2 cellular contexts compared by ENCODE assay signal in the genomic region with DNA sequence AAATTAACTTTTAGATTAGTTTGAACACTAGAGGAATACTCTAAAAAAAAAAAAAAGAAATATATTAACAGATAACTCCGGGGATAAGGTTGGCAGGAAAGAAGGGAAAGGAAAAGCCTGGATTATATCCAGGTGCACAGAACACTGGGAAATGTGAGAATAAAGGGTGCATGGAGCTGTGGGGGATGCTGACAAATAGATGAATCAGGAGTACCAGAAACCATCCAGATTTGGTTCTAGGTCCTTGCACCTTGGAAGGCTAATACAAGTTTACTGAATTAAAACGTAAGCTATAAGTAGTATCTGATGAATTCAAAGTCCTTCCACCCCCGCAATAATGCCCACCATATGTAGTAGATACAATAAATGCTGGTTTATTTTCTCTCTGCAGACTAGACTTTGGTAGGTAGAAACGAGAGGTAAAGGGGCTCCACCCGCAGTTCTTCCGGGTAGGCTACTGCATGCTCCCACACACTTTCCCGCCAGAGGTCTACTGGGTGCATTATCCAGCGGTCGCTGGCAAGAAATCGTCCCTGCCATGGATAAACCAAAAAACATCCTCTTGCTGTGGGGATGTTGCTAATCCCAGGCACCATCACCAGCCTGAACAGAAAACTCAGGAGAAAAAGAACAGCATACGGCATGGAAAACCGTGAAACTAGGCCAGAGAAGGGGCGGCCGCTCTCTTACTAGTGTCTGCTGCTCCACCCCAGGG.
TF ChIP-seq lines count a peak whose summit lies in the region.

No MANE protein-coding gene starts in this region.

TF ChIP-seq in GM23338, 12 proteins besides CTCF, POLR2A, EP300 and RAD21:
- TF ChIP-seq, protein P1, sequence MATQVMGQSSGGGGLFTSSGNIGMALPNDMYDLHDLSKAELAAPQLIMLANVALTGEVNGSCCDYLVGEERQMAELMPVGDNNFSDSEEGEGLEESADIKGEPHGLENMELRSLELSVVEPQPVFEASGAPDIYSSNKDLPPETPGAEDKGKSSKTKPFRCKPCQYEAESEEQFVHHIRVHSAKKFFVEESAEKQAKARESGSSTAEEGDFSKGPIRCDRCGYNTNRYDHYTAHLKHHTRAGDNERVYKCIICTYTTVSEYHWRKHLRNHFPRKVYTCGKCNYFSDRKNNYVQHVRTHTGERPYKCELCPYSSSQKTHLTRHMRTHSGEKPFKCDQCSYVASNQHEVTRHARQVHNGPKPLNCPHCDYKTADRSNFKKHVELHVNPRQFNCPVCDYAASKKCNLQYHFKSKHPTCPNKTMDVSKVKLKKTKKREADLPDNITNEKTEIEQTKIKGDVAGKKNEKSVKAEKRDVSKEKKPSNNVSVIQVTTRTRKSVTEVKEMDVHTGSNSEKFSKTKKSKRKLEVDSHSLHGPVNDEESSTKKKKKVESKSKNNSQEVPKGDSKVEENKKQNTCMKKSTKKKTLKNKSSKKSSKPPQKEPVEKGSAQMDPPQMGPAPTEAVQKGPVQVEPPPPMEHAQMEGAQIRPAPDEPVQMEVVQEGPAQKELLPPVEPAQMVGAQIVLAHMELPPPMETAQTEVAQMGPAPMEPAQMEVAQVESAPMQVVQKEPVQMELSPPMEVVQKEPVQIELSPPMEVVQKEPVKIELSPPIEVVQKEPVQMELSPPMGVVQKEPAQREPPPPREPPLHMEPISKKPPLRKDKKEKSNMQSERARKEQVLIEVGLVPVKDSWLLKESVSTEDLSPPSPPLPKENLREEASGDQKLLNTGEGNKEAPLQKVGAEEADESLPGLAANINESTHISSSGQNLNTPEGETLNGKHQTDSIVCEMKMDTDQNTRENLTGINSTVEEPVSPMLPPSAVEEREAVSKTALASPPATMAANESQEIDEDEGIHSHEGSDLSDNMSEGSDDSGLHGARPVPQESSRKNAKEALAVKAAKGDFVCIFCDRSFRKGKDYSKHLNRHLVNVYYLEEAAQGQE (IDR thresholded peaks at IDR 0.05; ENCODE audit: unreplicated experiment) = no peak
- TF ChIP-seq, protein P2, sequence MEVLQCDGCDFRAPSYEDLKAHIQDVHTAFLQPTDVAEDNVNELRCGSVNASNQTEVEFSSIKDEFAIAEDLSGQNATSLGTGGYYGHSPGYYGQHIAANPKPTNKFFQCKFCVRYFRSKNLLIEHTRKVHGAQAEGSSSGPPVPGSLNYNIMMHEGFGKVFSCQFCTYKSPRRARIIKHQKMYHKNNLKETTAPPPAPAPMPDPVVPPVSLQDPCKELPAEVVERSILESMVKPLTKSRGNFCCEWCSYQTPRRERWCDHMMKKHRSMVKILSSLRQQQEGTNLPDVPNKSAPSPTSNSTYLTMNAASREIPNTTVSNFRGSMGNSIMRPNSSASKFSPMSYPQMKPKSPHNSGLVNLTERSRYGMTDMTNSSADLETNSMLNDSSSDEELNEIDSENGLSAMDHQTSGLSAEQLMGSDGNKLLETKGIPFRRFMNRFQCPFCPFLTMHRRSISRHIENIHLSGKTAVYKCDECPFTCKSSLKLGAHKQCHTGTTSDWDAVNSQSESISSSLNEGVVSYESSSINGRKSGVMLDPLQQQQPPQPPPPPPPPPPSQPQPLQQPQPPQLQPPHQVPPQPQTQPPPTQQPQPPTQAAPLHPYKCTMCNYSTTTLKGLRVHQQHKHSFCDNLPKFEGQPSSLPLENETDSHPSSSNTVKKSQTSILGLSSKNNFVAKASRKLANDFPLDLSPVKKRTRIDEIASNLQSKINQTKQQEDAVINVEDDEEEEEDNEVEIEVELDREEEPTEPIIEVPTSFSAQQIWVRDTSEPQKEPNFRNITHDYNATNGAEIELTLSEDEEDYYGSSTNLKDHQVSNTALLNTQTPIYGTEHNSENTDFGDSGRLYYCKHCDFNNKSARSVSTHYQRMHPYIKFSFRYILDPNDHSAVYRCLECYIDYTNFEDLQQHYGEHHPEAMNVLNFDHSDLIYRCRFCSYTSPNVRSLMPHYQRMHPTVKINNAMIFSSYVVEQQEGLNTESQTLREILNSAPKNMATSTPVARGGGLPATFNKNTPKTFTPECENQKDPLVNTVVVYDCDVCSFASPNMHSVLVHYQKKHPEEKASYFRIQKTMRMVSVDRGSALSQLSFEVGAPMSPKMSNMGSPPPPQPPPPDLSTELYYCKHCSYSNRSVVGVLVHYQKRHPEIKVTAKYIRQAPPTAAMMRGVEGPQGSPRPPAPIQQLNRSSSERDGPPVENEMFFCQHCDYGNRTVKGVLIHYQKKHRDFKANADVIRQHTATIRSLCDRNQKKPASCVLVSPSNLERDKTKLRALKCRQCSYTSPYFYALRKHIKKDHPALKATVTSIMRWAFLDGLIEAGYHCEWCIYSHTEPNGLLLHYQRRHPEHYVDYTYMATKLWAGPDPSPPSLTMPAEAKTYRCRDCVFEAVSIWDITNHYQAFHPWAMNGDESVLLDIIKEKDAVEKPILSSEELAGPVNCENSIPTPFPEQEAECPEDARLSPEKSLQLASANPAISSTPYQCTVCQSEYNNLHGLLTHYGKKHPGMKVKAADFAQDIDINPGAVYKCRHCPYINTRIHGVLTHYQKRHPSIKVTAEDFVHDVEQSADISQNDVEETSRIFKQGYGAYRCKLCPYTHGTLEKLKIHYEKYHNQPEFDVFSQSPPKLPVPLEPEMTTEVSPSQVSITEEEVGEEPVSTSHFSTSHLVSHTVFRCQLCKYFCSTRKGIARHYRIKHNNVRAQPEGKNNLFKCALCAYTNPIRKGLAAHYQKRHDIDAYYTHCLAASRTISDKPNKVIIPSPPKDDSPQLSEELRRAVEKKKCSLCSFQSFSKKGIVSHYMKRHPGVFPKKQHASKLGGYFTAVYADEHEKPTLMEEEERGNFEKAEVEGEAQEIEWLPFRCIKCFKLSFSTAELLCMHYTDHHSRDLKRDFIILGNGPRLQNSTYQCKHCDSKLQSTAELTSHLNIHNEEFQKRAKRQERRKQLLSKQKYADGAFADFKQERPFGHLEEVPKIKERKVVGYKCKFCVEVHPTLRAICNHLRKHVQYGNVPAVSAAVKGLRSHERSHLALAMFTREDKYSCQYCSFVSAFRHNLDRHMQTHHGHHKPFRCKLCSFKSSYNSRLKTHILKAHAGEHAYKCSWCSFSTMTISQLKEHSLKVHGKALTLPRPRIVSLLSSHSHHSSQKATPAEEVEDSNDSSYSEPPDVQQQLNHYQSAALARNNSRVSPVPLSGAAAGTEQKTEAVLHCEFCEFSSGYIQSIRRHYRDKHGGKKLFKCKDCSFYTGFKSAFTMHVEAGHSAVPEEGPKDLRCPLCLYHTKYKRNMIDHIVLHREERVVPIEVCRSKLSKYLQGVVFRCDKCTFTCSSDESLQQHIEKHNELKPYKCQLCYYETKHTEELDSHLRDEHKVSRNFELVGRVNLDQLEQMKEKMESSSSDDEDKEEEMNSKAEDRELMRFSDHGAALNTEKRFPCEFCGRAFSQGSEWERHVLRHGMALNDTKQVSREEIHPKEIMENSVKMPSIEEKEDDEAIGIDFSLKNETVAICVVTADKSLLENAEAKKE (CRISPR knock-in tag; IDR thresholded peaks at IDR 0.05) = no peak
- peak; percentile 31 for TF ChIP-seq EZH2 (IDR thresholded peaks at IDR 0.05; ENCODE audit: low read depth, unreplicated experiment)
- TF ChIP-seq ZNF114 (CRISPR knock-in tag; IDR thresholded peaks at IDR 0.05) = no peak
- no peak for TF ChIP-seq ZNF331 (CRISPR knock-in tag; IDR thresholded peaks at IDR 0.05; ENCODE audit: low read depth)

TF ChIP-seq in WTC11, 78 proteins besides CTCF, POLR2A, EP300 and RAD21 (continued from another document):
- TF ChIP-seq, protein P3, sequence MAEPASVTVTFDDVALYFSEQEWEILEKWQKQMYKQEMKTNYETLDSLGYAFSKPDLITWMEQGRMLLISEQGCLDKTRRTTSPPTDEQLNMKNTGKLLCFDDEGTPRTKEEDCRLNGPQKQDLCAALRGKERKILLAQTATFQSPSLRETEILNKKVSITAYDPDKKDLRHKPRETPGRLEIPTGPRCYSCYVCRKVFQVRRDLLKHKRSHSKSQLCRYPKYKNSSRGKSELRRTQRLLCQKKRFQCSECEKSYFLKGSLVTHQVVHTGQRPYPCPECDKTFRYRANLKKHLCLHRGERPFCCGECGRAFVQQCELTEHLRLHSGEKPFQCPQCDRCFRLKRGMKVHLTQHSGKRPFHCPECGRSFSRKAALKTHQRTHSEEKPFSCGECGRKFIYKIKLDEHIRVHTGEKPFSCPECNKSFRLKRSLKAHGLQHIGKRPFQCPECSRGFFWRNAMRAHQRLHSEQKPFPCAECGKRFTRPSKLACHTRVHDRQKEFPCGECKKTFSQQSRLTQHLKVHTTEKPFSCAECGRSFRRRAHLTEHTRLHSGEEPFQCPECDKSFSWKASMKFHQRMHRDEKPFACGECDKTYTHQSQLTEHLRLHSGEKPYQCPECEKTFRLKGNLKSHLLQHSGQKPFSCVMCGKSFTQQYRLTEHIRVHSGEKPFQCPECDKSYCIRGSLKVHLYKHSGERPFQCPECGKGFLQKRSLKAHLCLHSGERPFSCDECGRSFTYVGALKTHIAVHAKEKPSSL (CRISPR knock-in tag; conservative IDR thresholded peaks at IDR 0.05) = no peak
- TF ChIP-seq KAT7 (CRISPR knock-in tag; IDR thresholded peaks at IDR 0.05; ENCODE audit: borderline replicate concordance) = no peak
- TF ChIP-seq, protein P4, sequence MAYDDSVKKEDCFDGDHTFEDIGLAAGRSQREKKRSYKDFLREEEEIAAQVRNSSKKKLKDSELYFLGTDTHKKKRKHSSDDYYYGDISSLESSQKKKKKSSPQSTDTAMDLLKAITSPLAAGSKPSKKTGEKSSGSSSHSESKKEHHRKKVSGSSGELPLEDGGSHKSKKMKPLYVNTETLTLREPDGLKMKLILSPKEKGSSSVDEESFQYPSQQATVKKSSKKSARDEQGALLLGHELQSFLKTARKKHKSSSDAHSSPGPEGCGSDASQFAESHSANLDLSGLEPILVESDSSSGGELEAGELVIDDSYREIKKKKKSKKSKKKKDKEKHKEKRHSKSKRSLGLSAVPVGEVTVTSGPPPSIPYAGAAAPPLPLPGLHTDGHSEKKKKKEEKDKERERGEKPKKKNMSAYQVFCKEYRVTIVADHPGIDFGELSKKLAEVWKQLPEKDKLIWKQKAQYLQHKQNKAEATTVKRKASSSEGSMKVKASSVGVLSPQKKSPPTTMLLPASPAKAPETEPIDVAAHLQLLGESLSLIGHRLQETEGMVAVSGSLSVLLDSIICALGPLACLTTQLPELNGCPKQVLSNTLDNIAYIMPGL (CRISPR knock-in tag; IDR thresholded peaks at IDR 0.05) = no peak
- TF ChIP-seq, protein P5, sequence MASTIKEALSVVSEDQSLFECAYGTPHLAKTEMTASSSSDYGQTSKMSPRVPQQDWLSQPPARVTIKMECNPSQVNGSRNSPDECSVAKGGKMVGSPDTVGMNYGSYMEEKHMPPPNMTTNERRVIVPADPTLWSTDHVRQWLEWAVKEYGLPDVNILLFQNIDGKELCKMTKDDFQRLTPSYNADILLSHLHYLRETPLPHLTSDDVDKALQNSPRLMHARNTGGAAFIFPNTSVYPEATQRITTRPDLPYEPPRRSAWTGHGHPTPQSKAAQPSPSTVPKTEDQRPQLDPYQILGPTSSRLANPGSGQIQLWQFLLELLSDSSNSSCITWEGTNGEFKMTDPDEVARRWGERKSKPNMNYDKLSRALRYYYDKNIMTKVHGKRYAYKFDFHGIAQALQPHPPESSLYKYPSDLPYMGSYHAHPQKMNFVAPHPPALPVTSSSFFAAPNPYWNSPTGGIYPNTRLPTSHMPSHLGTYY (CRISPR knock-in tag; IDR thresholded peaks at IDR 0.05) = no peak
- TF ChIP-seq ESRRA (CRISPR knock-in tag; IDR thresholded peaks at IDR 0.05; ENCODE audit: borderline replicate concordance) = no peak
- TF ChIP-seq ATF1 (CRISPR knock-in tag; IDR thresholded peaks at IDR 0.05) = no peak
- no peak for TF ChIP-seq NR2C2 (CRISPR knock-in tag; IDR thresholded peaks at IDR 0.05)
- no peak for TF ChIP-seq ZBTB21 (CRISPR knock-in tag; IDR thresholded peaks at IDR 0.05; ENCODE audit: borderline replicate concordance)
- TF ChIP-seq TP53 (CRISPR knock-in tag; IDR thresholded peaks at IDR 0.05) = no peak
- TF ChIP-seq PRRX2 (CRISPR knock-in tag; IDR thresholded peaks at IDR 0.05) = no peak
- TF ChIP-seq, protein P6, sequence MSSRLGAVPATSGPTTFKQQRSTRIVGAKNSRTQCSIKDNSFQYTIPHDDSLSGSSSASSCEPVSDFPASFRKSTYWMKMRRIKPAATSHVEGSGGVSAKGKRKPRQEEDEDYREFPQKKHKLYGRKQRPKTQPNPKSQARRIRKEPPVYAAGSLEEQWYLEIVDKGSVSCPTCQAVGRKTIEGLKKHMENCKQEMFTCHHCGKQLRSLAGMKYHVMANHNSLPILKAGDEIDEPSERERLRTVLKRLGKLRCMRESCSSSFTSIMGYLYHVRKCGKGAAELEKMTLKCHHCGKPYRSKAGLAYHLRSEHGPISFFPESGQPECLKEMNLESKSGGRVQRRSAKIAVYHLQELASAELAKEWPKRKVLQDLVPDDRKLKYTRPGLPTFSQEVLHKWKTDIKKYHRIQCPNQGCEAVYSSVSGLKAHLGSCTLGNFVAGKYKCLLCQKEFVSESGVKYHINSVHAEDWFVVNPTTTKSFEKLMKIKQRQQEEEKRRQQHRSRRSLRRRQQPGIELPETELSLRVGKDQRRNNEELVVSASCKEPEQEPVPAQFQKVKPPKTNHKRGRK (CRISPR knock-in tag; IDR thresholded peaks at IDR 0.05; ENCODE audit: borderline replicate concordance) = no peak
- no peak for TF ChIP-seq SMAD3 (CRISPR knock-in tag; IDR thresholded peaks at IDR 0.05; ENCODE audit: borderline replicate concordance)
- TF ChIP-seq, protein P7, sequence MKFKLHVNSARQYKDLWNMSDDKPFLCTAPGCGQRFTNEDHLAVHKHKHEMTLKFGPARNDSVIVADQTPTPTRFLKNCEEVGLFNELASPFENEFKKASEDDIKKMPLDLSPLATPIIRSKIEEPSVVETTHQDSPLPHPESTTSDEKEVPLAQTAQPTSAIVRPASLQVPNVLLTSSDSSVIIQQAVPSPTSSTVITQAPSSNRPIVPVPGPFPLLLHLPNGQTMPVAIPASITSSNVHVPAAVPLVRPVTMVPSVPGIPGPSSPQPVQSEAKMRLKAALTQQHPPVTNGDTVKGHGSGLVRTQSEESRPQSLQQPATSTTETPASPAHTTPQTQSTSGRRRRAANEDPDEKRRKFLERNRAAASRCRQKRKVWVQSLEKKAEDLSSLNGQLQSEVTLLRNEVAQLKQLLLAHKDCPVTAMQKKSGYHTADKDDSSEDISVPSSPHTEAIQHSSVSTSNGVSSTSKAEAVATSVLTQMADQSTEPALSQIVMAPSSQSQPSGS (CRISPR knock-in tag; IDR thresholded peaks at IDR 0.05; ENCODE audit: borderline replicate concordance, low read depth) = no peak
